In the genomic region with DNA sequence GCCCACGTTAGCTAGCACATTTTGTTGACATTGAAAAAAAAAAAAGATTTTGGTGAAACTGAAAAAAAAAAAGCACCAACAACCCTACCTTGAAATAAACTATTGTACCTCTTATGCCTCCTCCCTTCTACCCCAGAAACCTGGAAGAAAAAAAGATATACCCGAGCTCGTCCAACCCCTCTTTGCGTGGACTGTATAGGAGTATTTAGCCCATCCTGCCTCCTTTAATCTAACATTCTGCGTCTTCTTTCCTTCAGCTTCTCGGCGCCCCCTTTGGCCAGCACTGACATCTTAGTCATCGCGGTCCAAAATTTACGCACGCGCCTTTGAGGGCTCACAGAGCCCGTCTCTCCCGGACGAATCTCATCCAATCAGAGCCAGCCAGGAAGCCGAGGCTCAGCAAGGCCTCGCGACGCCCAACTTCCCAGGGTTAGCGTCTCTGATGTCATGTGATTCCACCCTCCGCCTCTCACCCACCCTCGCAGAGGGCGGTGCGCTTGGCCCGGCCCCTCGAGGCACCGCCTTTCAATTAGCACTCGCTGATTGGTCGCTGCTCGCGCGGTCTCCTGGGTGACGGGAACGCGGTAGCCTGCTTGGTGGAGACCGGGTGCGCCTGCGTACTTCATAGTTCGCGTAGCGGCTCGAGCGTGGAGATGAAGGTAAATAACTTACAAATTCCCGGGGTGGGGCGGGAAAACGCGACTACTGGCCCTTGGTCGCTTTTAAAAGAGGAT, we compare ENCODE assay signal across 8 cellular contexts. TPM values are rescaled to one million over a fixed set of nuclear protein-coding genes. Genes with fewer than 3 reads are reported as not detected.
DNase-seq lines count a peak whose midpoint lies in the region; ATAC-seq and TF ChIP-seq lines count a peak whose summit lies in the region.

A gene (plus strand): TSS at position 625 of the 734 bp plus-strand sequence. CDS start 29 bp downstream, at position 654.

- H3K9ac ChIP-seq in smooth muscle cell (ENCODE audit: low read depth) = peak within 1 kb of the TSS; percentile 60

- peaks cover 12% of the 10 kb centered on the region for H3K4me1 ChIP-seq in smooth muscle cell (ENCODE audit: low read depth)

- TF ChIP-seq CTCF in AG04450 (IDR thresholded peaks at IDR 0.05; ENCODE audit: low read depth, low read length) (peak; percentile 60), WERI-Rb-1 (IDR thresholded peaks at IDR 0.05; ENCODE audit: low read depth, low read length) (peak; percentile 57), cardiac fibroblast (IDR thresholded peaks at IDR 0.05; ENCODE audit: low read depth, low read length) (peak; percentile 36), smooth muscle cell (IDR thresholded peaks at IDR 0.05; ENCODE audit: borderline replicate concordance, insufficient read depth, poor library complexity, severe bottlenecking) (peak; percentile 23)

- POLR2A ChIA-PET in AG04450 (lab: Yijun Ruan, JAX) = interaction anchor here (0.6 to 1.0 kb wide), 3 partner anchors 136 to 175 kb away, joined by 3 to 4 read pairs (median 3); no protein-coding TSS in a partner anchor

- WGBS in smooth muscle cell (ENCODE audit: low lambda C conversion rate) = under 1% methylated on average over 48 of the region's 48 CpGs

- H3F3A ChIP-seq in smooth muscle cell (ENCODE audit: low read depth) = no peaks in the 10 kb centered on the region

- peak; percentile 98 for ATAC-seq in GM18870 (IDR thresholded peaks at IDR 0.05; ENCODE audit: unreplicated experiment)
- peak; percentile 99 for ATAC-seq in HG03135 (IDR thresholded peaks at IDR 0.05; ENCODE audit: unreplicated experiment)

- no peaks in the 10 kb centered on the region for H3K79me2 ChIP-seq in smooth muscle cell (ENCODE audit: low read depth)

- peak; percentile 99 for DNase-seq in AG04450 (ENCODE audit: low read depth, low spot score)
- DNase-seq in NCI-H2196 treated with DMSO at 0.1 percent for 48 hours (lab: John Stamatoyannopoulos, UW; ENCODE audit: unreplicated experiment) = peak; percentile 99
- peak; percentile 100 for DNase-seq in WERI-Rb-1
- DNase-seq in cardiac fibroblast (ENCODE audit: low read depth in 2 of 2) = peak; percentile 100
- peak; percentile 99 for DNase-seq in iPS-NIHi7 (ENCODE audit: extremely low spot score)
- DNase-seq in smooth muscle cell (lab: John Stamatoyannopoulos, UW; ENCODE audit: unreplicated experiment) = peak; percentile 89

- H3K27ac ChIP-seq in AG04450 (ENCODE audit: low read depth, low read length) = peak within 1 kb of the TSS; percentile 32
- peak within 1 kb of the TSS; percentile 36 for H3K27ac ChIP-seq in WERI-Rb-1
- H3K27ac ChIP-seq in smooth muscle cell (ENCODE audit: low read depth) = peak within 1 kb of the TSS; percentile 63

- H3K27me3 ChIP-seq in AG04450 (ENCODE audit: control insufficient read depth, insufficient read depth, low read length) = no peaks in the 10 kb centered on the region
- no peaks in the 10 kb centered on the region for H3K27me3 ChIP-seq in WERI-Rb-1 (ENCODE audit: insufficient read depth, low read depth, severe bottlenecking)
- H3K27me3 ChIP-seq in smooth muscle cell (ENCODE audit: low read depth) = no peaks in the 10 kb centered on the region

- H3K4me3 ChIP-seq in AG04450 (ENCODE audit: low read depth, low read length) (peak within 1 kb of the TSS; percentile 67), WERI-Rb-1 (ENCODE audit: low read depth, low read length) (peak within 1 kb of the TSS; percentile 69), cardiac fibroblast (replicated peaks in 1 of 2; ENCODE audit: low read depth in 2 of 2, low read length in 2 of 2) (peak within 1 kb of the TSS; percentile 86 to 89), smooth muscle cell (peak within 1 kb of the TSS; percentile 69)

- H3K36me3 ChIP-seq in WERI-Rb-1 (peaks cover 3% of the 10 kb centered on the region; the same call in 1 of the 2 replicates), smooth muscle cell (ENCODE audit: low read depth) (no peaks in the 10 kb centered on the region)

- H4K20me1 ChIP-seq in smooth muscle cell (ENCODE audit: low read depth) = no peaks in the 10 kb centered on the region

- H2AFZ ChIP-seq in smooth muscle cell (ENCODE audit: low read depth) = peak within 1 kb of the TSS; percentile 97

- H3K9me3 ChIP-seq in AG04450 (ENCODE audit: control insufficient read depth, insufficient read depth, low read length) (no peaks in the 10 kb centered on the region), WERI-Rb-1 (ENCODE audit: severe bottlenecking) (no peaks in the 10 kb centered on the region), smooth muscle cell (replicated peaks; ENCODE audit: low read depth) (no peaks in the 10 kb centered on the region)

- CTCF ChIA-PET in AG04450 (lab: Charles Lee) = interaction anchor here (0.5 to 2.0 kb wide), 20 partner anchors 9 to 1792 kb away, joined by 3 to 7 read pairs (median 3); no protein-coding TSS in a partner anchor

- peak within 1 kb of the TSS; percentile 93 for H3K4me2 ChIP-seq in smooth muscle cell

RNA-seq across cellular contexts. Expression of the gene that starts here (rescaled TPM):
- polyA plus RNA-seq in AG04450 (2011; rRNA removed) (47.7 and 48.9 TPM in 2 replicates), smooth muscle cell (13.5 and 14.0 TPM in 2 replicates)
- polyA minus RNA-seq in AG04450 (2011; rRNA and poly(A)+ RNA removed) = 19.6 and 36.0 TPM in 2 replicates
- total RNA-seq in smooth muscle cell = 33.5 and 38.5 TPM in 2 replicates

Comparison
In these comparisons a context has a peak if more than half of its experiments do, and no peak if none do; other contexts are left out.
1. Peak in every context shown above with its lines: DNase-seq, ATAC-seq, H3K4me3 ChIP-seq and H3K27ac ChIP-seq.